In the genomic region with DNA sequence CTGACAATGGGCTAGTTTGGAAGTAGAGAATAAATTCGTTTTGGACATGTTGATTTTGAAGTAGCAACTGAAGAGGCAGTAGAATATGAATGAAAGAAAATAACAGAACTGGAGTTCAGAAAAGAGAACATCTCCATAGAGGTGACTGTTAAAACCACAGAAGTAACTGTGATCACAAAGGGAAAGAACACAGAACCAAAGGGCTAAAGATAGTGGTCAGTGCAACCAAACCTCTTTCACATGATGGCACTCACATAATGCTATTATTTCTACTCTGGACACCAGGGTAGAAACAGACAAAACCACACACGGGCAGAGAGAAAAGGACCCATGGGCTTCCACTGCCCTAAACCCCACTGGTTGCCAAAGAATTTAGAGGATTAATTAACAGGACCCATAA, we compare ENCODE assay signal across 18 cellular contexts. TPM values are rescaled to one million over a fixed set of nuclear protein-coding genes. Genes with fewer than 3 reads are reported as not detected.
A peak's percentile ranks its signal among the peaks of the same experiment; 100 is the strongest.
DNase-seq lines count a peak whose midpoint lies in the region; ATAC-seq, FAIRE-seq and TF ChIP-seq lines count a peak whose summit lies in the region.
"Had no signal": no experiment of that assay in that cellular context is flagged by ENCODE, and none has a peak within 500 bp of the region (broad histone marks: within the 10 kb centered on the region; RNA-seq: fewer than 3 reads in every experiment).

No MANE protein-coding gene starts in this region.

- H3K27ac ChIP-seq in PC-3 (ENCODE audit: low read length) = no peak overlapping the region
- H3K27ac ChIP-seq: testis had no signal

- DNase-seq in GM10248 (ENCODE audit: extremely low spot score) = peak; percentile 43
- DNase-seq in GM19239 (ENCODE audit: insufficient read length, low spot score) = no peak
- peak; percentile 64 for DNase-seq in OCI-M1 (lab: John Stamatoyannopoulos, UW)
- DNase-seq in frontal cortex (ENCODE audit: low spot score in 2 of 2) = no peak
- DNase-seq in NCI-H187 (lab: John Stamatoyannopoulos, UW) = no peak
- DNase-seq in PC-3 = no peak
- DNase-seq: activated naive CD8-positive, alpha-beta T cell treated with anti-CD3 and anti-CD28 coated beads, Interleukin-2, amount 50 U/mL, for 24 hours; activated T-cell treated with anti-CD3 and anti-CD28 coated beads, Interleukin-2, amount 50 U/mL, for 24 hours; cerebellar nuclear complex; NCI-H1105; NCI-H446; T-cell; testis had no signal

- POLR2A ChIA-PET in GM10248 (lab: Yijun Ruan, JAX) = no interaction called here
- POLR2A ChIA-PET in PC-3 (lab: Charles Lee; ENCODE audit: unreplicated experiment) = no interaction called here

- no peaks in the 10 kb centered on the region for H3K36me3 ChIP-seq in PC-3 (ENCODE audit: low read depth, low read length)

- H3F3A ChIP-seq in PC-3 (ENCODE audit: low read length, unreplicated experiment) = no peaks in the 10 kb centered on the region

- ATAC-seq in HG02885 (IDR thresholded peaks at IDR 0.05; ENCODE audit: poor library complexity, unreplicated experiment) = peak; percentile 66
- ATAC-seq in HG03520 (IDR thresholded peaks at IDR 0.05; ENCODE audit: unreplicated experiment) = no peak
- ATAC-seq in PC-3 = no peak
- ATAC-seq: activated naive CD8-positive, alpha-beta T cell treated with anti-CD3 and anti-CD28 coated beads, Interleukin-2, amount 50 U/mL, for 24 hours; T-cell had no signal

- no TSS peak for BruUV-seq in PC-3 (replicated peaks; lab: Mats Ljungman, UMichigan)

- FAIRE-seq in GM19239 (lab: Jason Lieb, UNC) = peak; percentile 73
- FAIRE-seq in frontal cortex (lab: Jason Lieb, UNC) = no peak
- FAIRE-seq: H54, keratinocyte, RCC 7860 had no signal

- intact Hi-C loops in PC-3 (cut with micrococcal nuclease) = no loop called here

- H3K9me3 ChIP-seq in PC-3 (ENCODE audit: low read length) = no peaks in the 10 kb centered on the region
- H3K9me3 ChIP-seq: testis had no signal

- no peaks in the 10 kb centered on the region for H4K20me1 ChIP-seq in PC-3 (ENCODE audit: low read length)

- no peak overlapping the region for H2AFZ ChIP-seq in PC-3 (ENCODE audit: low read length)

- no peaks in the 10 kb centered on the region for H3K9me2 ChIP-seq in PC-3 (replicated peaks; ENCODE audit: low read length)

- H3K9ac ChIP-seq in PC-3 (ENCODE audit: low read length) = no peak overlapping the region

- no peak overlapping the region for H3K4me2 ChIP-seq in PC-3 (ENCODE audit: low read length)

- H3K27me3 ChIP-seq in PC-3 (ENCODE audit: low read length) = no peaks in the 10 kb centered on the region
- H3K27me3 ChIP-seq: testis had no signal

- H3K79me2 ChIP-seq in PC-3 (ENCODE audit: low read length) = no peaks in the 10 kb centered on the region

- no peaks in the 10 kb centered on the region for H3K4me1 ChIP-seq in PC-3 (ENCODE audit: insufficient read depth, low read length)
- H3K4me1 ChIP-seq: testis had no signal

- TF ChIP-seq CTCF in GM10248 (IDR thresholded peaks at IDR 0.05; ENCODE audit: control extremely low read depth, extremely low read depth, low read depth, missing control alignments) = no peak
- no peak for TF ChIP-seq CTCF in PC-3 (conservative IDR thresholded peaks at IDR 0.05; ENCODE audit: low read depth, low read length)

- H3K4me3 ChIP-seq in PC-3 (ENCODE audit: low read length) = no peak overlapping the region
- H3K4me3 ChIP-seq: testis had no signal

- CTCF ChIA-PET in GM10248 (lab: Yijun Ruan, JAX) = no interaction called here
- CTCF ChIA-PET in PC-3 (lab: Charles Lee) = no interaction called here

RNA-seq across cellular contexts. Expression of a gene that starts 58.5 kb away (rescaled TPM):
- total RNA-seq in frontal cortex (62.4 TPM), PC-3 (2014; rRNA removed) (4.2 and 5.4 TPM in 2 replicates)

Comparison
In these comparisons a context has a peak if more than half of its experiments do, and no peak if none do; other contexts are left out.
1. DNase-seq: peak in GM10248 (single experiment) and OCI-M1 (single experiment); none in GM19239 (single experiment), frontal cortex (0 of 2), NCI-H187 (0 of 2) and PC-3 (single experiment).